ENCODE assay signal across 8 cellular contexts in genomic region chr13:36163809-36164308, GRCh38.
DNase-seq lines count a peak whose midpoint lies in the region; ATAC-seq and TF ChIP-seq lines count a peak whose summit lies in the region.

No MANE protein-coding gene starts in this region.

- ATAC-seq in GM19467 (IDR thresholded peaks at IDR 0.05; ENCODE audit: unreplicated experiment) = no peak

- in situ Hi-C loops in brain microvascular endothelial cell (cut with HindIII; ENCODE audit: low pct_ligation_motif_present, low sequenced_read_pairs) = no loop called here
- in situ Hi-C loops in KBM-7 (cut with MboI; ENCODE audit: low pct_unique_long_range_greater_than_20kb, low sequenced_read_pairs) = no loop called here

- H3K36me3 ChIP-seq in brain microvascular endothelial cell (replicated peaks) = no peaks in the 10 kb centered on the region

- H3K27me3 ChIP-seq in brain microvascular endothelial cell (replicated peaks) = no peaks in the 10 kb centered on the region

- H3K27me3 Mint-ChIP-seq in nephron progenitor cell (ENCODE audit: low read depth, poor library complexity) = peaks cover 3% of the 10 kb centered on the region

- H3K27ac ChIP-seq in brain microvascular endothelial cell = peak overlapping the region; percentile 86

- TF ChIP-seq CTCF in brain microvascular endothelial cell (IDR thresholded peaks at IDR 0.05; ENCODE audit: low read depth, low read length, missing control alignments) (no peak), nephron progenitor cell (IDR thresholded peaks at IDR 0.05) (no peak)

- H3K4me3 ChIP-seq in brain microvascular endothelial cell (ENCODE audit: low read depth, low read length) = no peak overlapping the region

- H3K27ac Mint-ChIP-seq in nephron progenitor cell = peak overlapping the region; percentile 17

- DNase-seq in DMS153 treated with DMSO at 0.1 percent for 48 hours (lab: John Stamatoyannopoulos, UW; ENCODE audit: unreplicated experiment) (peak; percentile 93), NCI-H2171 (lab: John Stamatoyannopoulos, UW) (peak; percentile 0), brain microvascular endothelial cell (peak; percentile 95), nephron progenitor cell (peak; percentile 10), KG1 (lab: John Stamatoyannopoulos, UW) (no peak), SKM-1 (lab: John Stamatoyannopoulos, UW; ENCODE audit: unreplicated experiment) (no peak), KBM-7 (no peak)

- no peaks in the 10 kb centered on the region for H3K36me3 Mint-ChIP-seq in nephron progenitor cell (ENCODE audit: low read depth)

- H3K4me1 Mint-ChIP-seq in nephron progenitor cell = peaks cover 19% of the 10 kb centered on the region

- no peaks in the 10 kb centered on the region for H3K9me3 Mint-ChIP-seq in nephron progenitor cell

- no peak overlapping the region for H3K4me3 Mint-ChIP-seq in nephron progenitor cell

Comparison
In these comparisons a context has a peak if more than half of its experiments do, and no peak if none do; other contexts are left out.
1. DNase-seq: peak in DMS153 treated with DMSO at 0.1 percent for 48 hours (single experiment), NCI-H2171 (single experiment), brain microvascular endothelial cell (single experiment) and nephron progenitor cell (single experiment); none in KG1 (single experiment), SKM-1 (single experiment) and KBM-7 (single experiment).